In the genomic region with DNA sequence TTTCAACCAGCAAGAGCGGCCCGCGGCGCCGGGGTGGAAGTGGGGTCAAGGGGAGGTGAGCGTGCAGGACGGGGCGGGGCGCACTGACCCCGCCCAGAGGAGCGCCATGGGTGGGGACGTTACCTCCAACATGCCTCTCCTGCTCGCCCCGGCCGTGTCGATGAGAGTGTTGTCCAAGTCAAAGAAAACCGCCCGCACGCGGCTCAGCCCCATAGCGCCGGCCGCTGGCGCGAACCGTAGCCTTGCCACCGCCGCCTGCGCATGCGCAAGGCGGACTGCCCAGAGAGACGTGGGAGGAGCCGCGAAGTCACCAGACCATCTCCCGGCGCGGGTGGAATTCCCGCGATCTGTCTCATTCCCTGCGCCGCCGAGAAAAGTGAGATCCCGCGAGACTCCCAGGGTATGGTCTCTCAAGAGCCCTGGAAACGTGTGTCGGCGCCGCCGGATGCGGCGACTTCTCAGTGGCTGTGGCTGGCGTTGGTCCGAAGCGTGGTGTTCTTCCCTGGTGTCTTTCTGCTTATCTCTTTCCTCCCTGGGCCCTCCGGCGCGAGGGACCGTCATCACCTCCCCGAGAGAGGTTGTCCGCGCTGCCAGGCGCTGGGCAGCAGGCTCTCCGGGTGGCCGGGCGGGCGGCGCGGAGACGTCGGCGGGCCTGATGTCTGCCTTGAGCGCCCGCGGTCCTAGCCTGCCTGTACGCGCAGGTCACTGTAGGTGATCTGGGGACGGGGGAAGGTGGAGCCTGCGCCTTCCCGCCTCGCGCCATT, we compare ENCODE assay signal across 1 cellular context.
A peak's percentile ranks its signal among the peaks of the same experiment; 100 is the strongest.
TF ChIP-seq lines count a peak whose summit lies in the region.

A gene with protein sequence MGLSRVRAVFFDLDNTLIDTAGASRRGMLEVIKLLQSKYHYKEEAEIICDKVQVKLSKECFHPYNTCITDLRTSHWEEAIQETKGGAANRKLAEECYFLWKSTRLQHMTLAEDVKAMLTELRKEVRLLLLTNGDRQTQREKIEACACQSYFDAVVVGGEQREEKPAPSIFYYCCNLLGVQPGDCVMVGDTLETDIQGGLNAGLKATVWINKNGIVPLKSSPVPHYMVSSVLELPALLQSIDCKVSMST (minus strand): TSS at position 279 of the 764 bp plus-strand sequence. CDS start 66 bp downstream, at position 213.

TF ChIP-seq in K562, 482 proteins besides CTCF, POLR2A, EP300 and RAD21 (continued from another document and continues in another):
- TF ChIP-seq SNIP1 (IDR thresholded peaks at IDR 0.05; ENCODE audit: low read depth) (no peak), MAZ (CRISPR knock-in tag; conservative IDR thresholded peaks at IDR 0.05 in 1 of 2, IDR thresholded peaks at IDR 0.05 in 1 of 2) (peak in 1 of 2 experiments; percentile 41; a peak in 3 of 4 replicates), HMG20B (CRISPR knock-in tag; IDR thresholded peaks at IDR 0.05) (no peak), GATAD2A (IDR thresholded peaks at IDR 0.05) (peak; percentile 37; the same call in 1 of the 2 replicates), HEY1 (CRISPR knock-in tag; IDR thresholded peaks at IDR 0.05; ENCODE audit: borderline replicate concordance) (no peak), ZFX (CRISPR knock-in tag; IDR thresholded peaks at IDR 0.05) (peak; percentile 92), RB1 (IDR thresholded peaks at IDR 0.05; ENCODE audit: low read depth) (peak; percentile 60), FOXJ3 (CRISPR knock-in tag; IDR thresholded peaks at IDR 0.05) (no peak), BRD4 (IDR thresholded peaks at IDR 0.05) (no peak), NFIX (CRISPR knock-in tag; IDR thresholded peaks at IDR 0.05; ENCODE audit: low read depth) (no peak), MAFF (IDR thresholded peaks at IDR 0.05; ENCODE audit: low read length) (peak; percentile 50; the same call in 1 of the 2 replicates), CHD1 (IDR thresholded peaks at IDR 0.05; ENCODE audit: low read length) (peak; percentile 67), ZNF263 (CRISPR knock-in tag; IDR thresholded peaks at IDR 0.05; ENCODE audit: borderline replicate concordance) (no peak), KDM4B (IDR thresholded peaks at IDR 0.05; ENCODE audit: borderline replicate concordance in 2 of 2, low read depth in 1 of 2) (peak in 1 of 2 experiments; percentile 32; a peak in 1 of 4 replicates), ETV1 (tag; conservative IDR thresholded peaks at IDR 0.05; ENCODE audit: low read depth) (peak; percentile 72; the same call in 1 of the 2 replicates), JUN (IDR thresholded peaks at IDR 0.05; ENCODE audit: borderline replicate concordance, low read depth, low read length) (no peak), JUN (CRISPR knock-in tag; IDR thresholded peaks at IDR 0.05; ENCODE audit: borderline replicate concordance) (no peak), POLR3G (IDR thresholded peaks at IDR 0.05; ENCODE audit: extremely low read depth, insufficient read length, insufficient replicate concordance) (no peak), GTF2E2 (tag; IDR thresholded peaks at IDR 0.05) (peak; percentile 21; the same call in 1 of the 2 replicates), ZNF76 (CRISPR knock-in tag; IDR thresholded peaks at IDR 0.05; ENCODE audit: borderline replicate concordance) (peak; percentile 17; the same call in 1 of the 2 replicates), PRPF4 (IDR thresholded peaks at IDR 0.05; ENCODE audit: insufficient read depth, low read depth, low read length, poor library complexity, severe bottlenecking) (peak; percentile 69), POLR2AphosphoS5 (IDR thresholded peaks at IDR 0.05; ENCODE audit: control insufficient read depth, insufficient read depth, low read depth, low read length) (peak; percentile 59), ATF7 (IDR thresholded peaks at IDR 0.05) (peak; percentile 49; the same call in 1 of the 2 replicates), SMAD1 (IDR thresholded peaks at IDR 0.05; ENCODE audit: low read depth, low read length, partially characterized antibody) (peak; percentile 7), RNF2 (IDR thresholded peaks at IDR 0.05) (0 out of 2 replicates have a peak, but pooled peaks have one; percentile 14), NFRKB (IDR thresholded peaks at IDR 0.05; ENCODE audit: low read depth) (no peak; the same call in 1 of the 2 replicates), NFXL1 (CRISPR knock-in tag; IDR thresholded peaks at IDR 0.05) (no peak), HNRNPUL1 (IDR thresholded peaks at IDR 0.05; ENCODE audit: low read length) (no peak), POLR2AphosphoS2 (IDR thresholded peaks at IDR 0.05; ENCODE audit: low read length) (no peak), YY1 (IDR thresholded peaks at IDR 0.05; ENCODE audit: borderline replicate concordance in 1 of 3, control insufficient read depth in 1 of 3, extremely low read depth in 1 of 3, insufficient read depth in 3 of 3, insufficient read length in 1 of 3, insufficient replicate concordance in 2 of 3, low read depth in 1 of 3, low read length in 2 of 3) (peak; percentile 8 to 22 (median 8))
- TF ChIP-seq, protein P1, sequence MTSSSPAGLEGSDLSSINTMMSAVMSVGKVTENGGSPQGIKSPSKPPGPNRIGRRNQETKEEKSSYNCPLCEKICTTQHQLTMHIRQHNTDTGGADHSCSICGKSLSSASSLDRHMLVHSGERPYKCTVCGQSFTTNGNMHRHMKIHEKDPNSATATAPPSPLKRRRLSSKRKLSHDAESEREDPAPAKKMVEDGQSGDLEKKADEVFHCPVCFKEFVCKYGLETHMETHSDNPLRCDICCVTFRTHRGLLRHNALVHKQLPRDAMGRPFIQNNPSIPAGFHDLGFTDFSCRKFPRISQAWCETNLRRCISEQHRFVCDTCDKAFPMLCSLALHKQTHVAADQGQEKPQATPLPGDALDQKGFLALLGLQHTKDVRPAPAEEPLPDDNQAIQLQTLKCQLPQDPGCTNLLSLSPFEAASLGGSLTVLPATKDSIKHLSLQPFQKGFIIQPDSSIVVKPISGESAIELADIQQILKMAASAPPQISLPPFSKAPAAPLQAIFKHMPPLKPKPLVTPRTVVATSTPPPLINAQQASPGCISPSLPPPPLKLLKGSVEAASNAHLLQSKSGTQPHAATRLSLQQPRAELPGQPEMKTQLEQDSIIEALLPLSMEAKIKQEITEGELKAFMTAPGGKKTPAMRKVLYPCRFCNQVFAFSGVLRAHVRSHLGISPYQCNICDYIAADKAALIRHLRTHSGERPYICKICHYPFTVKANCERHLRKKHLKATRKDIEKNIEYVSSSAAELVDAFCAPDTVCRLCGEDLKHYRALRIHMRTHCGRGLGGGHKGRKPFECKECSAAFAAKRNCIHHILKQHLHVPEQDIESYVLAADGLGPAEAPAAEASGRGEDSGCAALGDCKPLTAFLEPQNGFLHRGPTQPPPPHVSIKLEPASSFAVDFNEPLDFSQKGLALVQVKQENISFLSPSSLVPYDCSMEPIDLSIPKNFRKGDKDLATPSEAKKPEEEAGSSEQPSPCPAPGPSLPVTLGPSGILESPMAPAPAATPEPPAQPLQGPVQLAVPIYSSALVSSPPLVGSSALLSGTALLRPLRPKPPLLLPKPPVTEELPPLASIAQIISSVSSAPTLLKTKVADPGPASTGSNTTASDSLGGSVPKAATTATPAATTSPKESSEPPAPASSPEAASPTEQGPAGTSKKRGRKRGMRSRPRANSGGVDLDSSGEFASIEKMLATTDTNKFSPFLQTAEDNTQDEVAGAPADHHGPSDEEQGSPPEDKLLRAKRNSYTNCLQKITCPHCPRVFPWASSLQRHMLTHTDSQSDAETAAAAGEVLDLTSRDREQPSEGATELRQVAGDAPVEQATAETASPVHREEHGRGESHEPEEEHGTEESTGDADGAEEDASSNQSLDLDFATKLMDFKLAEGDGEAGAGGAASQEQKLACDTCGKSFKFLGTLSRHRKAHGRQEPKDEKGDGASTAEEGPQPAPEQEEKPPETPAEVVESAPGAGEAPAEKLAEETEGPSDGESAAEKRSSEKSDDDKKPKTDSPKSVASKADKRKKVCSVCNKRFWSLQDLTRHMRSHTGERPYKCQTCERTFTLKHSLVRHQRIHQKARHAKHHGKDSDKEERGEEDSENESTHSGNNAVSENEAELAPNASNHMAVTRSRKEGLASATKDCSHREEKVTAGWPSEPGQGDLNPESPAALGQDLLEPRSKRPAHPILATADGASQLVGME (CRISPR knock-in tag; IDR thresholded peaks at IDR 0.05): 0 out of 2 replicates have a peak, but pooled peaks have one; percentile 14
- TF ChIP-seq, protein P2, sequence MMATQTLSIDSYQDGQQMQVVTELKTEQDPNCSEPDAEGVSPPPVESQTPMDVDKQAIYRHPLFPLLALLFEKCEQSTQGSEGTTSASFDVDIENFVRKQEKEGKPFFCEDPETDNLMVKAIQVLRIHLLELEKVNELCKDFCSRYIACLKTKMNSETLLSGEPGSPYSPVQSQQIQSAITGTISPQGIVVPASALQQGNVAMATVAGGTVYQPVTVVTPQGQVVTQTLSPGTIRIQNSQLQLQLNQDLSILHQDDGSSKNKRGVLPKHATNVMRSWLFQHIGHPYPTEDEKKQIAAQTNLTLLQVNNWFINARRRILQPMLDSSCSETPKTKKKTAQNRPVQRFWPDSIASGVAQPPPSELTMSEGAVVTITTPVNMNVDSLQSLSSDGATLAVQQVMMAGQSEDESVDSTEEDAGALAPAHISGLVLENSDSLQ (IDR thresholded peaks at IDR 0.05): no peak
- TF ChIP-seq, protein P3, sequence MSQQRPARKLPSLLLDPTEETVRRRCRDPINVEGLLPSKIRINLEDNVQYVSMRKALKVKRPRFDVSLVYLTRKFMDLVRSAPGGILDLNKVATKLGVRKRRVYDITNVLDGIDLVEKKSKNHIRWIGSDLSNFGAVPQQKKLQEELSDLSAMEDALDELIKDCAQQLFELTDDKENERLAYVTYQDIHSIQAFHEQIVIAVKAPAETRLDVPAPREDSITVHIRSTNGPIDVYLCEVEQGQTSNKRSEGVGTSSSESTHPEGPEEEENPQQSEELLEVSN (IDR thresholded peaks at IDR 0.05; ENCODE audit: borderline replicate concordance in 1 of 2, extremely low read depth in 1 of 2, insufficient read depth in 1 of 2, insufficient read length in 1 of 2, low read depth in 1 of 2, low read length in 1 of 2, poor library complexity in 1 of 2, severe bottlenecking in 1 of 2): peak; percentile 81 to 91
- TF ChIP-seq, protein P4, sequence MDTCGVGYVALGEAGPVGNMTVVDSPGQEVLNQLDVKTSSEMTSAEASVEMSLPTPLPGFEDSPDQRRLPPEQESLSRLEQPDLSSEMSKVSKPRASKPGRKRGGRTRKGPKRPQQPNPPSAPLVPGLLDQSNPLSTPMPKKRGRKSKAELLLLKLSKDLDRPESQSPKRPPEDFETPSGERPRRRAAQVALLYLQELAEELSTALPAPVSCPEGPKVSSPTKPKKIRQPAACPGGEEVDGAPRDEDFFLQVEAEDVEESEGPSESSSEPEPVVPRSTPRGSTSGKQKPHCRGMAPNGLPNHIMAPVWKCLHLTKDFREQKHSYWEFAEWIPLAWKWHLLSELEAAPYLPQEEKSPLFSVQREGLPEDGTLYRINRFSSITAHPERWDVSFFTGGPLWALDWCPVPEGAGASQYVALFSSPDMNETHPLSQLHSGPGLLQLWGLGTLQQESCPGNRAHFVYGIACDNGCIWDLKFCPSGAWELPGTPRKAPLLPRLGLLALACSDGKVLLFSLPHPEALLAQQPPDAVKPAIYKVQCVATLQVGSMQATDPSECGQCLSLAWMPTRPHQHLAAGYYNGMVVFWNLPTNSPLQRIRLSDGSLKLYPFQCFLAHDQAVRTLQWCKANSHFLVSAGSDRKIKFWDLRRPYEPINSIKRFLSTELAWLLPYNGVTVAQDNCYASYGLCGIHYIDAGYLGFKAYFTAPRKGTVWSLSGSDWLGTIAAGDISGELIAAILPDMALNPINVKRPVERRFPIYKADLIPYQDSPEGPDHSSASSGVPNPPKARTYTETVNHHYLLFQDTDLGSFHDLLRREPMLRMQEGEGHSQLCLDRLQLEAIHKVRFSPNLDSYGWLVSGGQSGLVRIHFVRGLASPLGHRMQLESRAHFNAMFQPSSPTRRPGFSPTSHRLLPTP (IDR thresholded peaks at IDR 0.05; ENCODE audit: borderline replicate concordance, extremely low read depth, insufficient read length): no peak
- TF ChIP-seq, protein P5, sequence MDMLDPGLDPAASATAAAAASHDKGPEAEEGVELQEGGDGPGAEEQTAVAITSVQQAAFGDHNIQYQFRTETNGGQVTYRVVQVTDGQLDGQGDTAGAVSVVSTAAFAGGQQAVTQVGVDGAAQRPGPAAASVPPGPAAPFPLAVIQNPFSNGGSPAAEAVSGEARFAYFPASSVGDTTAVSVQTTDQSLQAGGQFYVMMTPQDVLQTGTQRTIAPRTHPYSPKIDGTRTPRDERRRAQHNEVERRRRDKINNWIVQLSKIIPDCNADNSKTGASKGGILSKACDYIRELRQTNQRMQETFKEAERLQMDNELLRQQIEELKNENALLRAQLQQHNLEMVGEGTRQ (CRISPR knock-in tag; IDR thresholded peaks at IDR 0.05): peak; percentile 13; the same call in 1 of the 2 replicates
- TF ChIP-seq, protein P6, sequence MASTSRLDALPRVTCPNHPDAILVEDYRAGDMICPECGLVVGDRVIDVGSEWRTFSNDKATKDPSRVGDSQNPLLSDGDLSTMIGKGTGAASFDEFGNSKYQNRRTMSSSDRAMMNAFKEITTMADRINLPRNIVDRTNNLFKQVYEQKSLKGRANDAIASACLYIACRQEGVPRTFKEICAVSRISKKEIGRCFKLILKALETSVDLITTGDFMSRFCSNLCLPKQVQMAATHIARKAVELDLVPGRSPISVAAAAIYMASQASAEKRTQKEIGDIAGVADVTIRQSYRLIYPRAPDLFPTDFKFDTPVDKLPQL (IDR thresholded peaks at IDR 0.05; ENCODE audit: extremely low read depth, insufficient read length): peak; percentile 10
- TF ChIP-seq, protein P7, sequence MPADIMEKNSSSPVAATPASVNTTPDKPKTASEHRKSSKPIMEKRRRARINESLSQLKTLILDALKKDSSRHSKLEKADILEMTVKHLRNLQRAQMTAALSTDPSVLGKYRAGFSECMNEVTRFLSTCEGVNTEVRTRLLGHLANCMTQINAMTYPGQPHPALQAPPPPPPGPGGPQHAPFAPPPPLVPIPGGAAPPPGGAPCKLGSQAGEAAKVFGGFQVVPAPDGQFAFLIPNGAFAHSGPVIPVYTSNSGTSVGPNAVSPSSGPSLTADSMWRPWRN (IDR thresholded peaks at IDR 0.05; ENCODE audit: low read depth): no peak
- TF ChIP-seq, protein P8, sequence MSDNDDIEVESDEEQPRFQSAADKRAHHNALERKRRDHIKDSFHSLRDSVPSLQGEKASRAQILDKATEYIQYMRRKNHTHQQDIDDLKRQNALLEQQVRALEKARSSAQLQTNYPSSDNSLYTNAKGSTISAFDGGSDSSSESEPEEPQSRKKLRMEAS (CRISPR knock-in tag; IDR thresholded peaks at IDR 0.05): peak; percentile 21; the same call in 1 of the 2 replicates
- TF ChIP-seq, protein P9, sequence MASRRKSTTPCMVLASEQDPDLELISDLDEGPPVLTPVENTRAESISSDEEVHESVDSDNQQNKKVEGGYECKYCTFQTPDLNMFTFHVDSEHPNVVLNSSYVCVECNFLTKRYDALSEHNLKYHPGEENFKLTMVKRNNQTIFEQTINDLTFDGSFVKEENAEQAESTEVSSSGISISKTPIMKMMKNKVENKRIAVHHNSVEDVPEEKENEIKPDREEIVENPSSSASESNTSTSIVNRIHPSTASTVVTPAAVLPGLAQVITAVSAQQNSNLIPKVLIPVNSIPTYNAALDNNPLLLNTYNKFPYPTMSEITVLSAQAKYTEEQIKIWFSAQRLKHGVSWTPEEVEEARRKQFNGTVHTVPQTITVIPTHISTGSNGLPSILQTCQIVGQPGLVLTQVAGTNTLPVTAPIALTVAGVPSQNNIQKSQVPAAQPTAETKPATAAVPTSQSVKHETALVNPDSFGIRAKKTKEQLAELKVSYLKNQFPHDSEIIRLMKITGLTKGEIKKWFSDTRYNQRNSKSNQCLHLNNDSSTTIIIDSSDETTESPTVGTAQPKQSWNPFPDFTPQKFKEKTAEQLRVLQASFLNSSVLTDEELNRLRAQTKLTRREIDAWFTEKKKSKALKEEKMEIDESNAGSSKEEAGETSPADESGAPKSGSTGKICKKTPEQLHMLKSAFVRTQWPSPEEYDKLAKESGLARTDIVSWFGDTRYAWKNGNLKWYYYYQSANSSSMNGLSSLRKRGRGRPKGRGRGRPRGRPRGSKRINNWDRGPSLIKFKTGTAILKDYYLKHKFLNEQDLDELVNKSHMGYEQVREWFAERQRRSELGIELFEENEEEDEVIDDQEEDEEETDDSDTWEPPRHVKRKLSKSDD (conservative IDR thresholded peaks at IDR 0.05; ENCODE audit: low read length): 0 out of 2 replicates have a peak, but pooled peaks have one; percentile 54
